17 cellular contexts compared by ENCODE assay signal in the genomic region with DNA sequence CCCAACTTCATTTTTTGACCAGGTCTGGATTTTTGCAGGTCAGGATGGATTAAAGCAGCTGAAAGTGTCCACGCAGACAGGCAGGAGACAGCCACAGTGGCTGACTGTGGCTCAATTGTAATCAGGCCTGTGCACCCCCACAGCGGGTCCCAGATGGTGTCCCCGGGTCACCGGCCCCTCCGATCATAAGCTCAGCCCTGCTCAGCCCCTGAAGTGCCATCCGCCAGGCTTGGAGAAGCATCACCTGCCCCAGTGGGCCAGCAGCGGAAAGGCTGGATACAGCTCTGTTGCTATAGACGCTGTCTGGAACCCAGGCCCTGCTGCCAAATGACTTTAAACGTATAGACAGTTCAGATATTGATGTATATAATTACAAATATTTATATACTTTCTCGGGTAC.
"Had no signal": no experiment of that assay in that cellular context is flagged by ENCODE, and none has a peak within 500 bp of the region (broad histone marks: within the 10 kb centered on the region; RNA-seq: fewer than 3 reads in every experiment).

No MANE protein-coding gene starts in this region.

- H3K27me3 ChIP-seq: neural progenitor cell had no signal

- H3K27ac Mint-ChIP-seq: activated CD8-positive, alpha-beta T cell treated with anti-CD3 and anti-CD28 coated beads for 36 hours; activated naive CD4-positive, alpha-beta T cell treated with anti-CD3 and anti-CD28 coated beads for 36 hours; neural progenitor cell; stimulated activated naive CD8-positive, alpha-beta T cell treated with anti-CD3 and anti-CD28 coated beads, Interleukin-15, Interleukin-2, amounts not matched to agents 100 ng/mL and 50 ng/mL, for 24 hours had no signal

- H3K27me3 Mint-ChIP-seq: activated CD8-positive, alpha-beta T cell treated with anti-CD3 and anti-CD28 coated beads for 36 hours had no signal

- H3K36me3 ChIP-seq: brain microvascular endothelial cell, gastroesophageal sphincter, neural progenitor cell, prostate gland, thoracic aorta had no signal

- H3K4me1 ChIP-seq: gastroesophageal sphincter, neural progenitor cell, prostate gland had no signal

- H3K9me3 Mint-ChIP-seq: activated CD8-positive, alpha-beta T cell treated with anti-CD3 and anti-CD28 coated beads for 36 hours; activated naive CD4-positive, alpha-beta T cell treated with anti-CD3 and anti-CD28 coated beads for 36 hours; neural progenitor cell; stimulated activated naive CD8-positive, alpha-beta T cell treated with anti-CD3 and anti-CD28 coated beads, Interleukin-15, Interleukin-2, amounts not matched to agents 100 ng/mL and 50 ng/mL, for 24 hours had no signal

- DNase-seq: activated CD8-positive, alpha-beta memory T cell treated with anti-CD3 and anti-CD28 coated beads, Interleukin-2, amount 50 U/mL, for 4 hours; activated CD8-positive, alpha-beta T cell treated with anti-CD3 and anti-CD28 coated beads for 36 hours; activated naive CD4-positive, alpha-beta T cell treated with anti-CD3 and anti-CD28 coated beads for 36 hours; amniotic stem cell; brain microvascular endothelial cell; cerebellar nuclear complex; dermis blood vessel endothelial cell; midbrain; stimulated activated CD4-positive, alpha-beta T cell treated with anti-CD3 and anti-CD28 coated beads, Interleukin-15, amount 100 ng/mL, for 24 hours; stimulated activated CD4-positive, alpha-beta T cell treated with anti-CD3 and anti-CD28 coated beads, Interleukin-4, amount 100 ng/mL, for 24 hours; T1000 had no signal

- H3K4me3 ChIP-seq: gastroesophageal sphincter, lung, neural progenitor cell, prostate gland, thoracic aorta had no signal

- H3K9me3 ChIP-seq: gastroesophageal sphincter, prostate gland, thoracic aorta had no signal

- ATAC-seq: gastroesophageal sphincter had no signal

- H3K27ac ChIP-seq: brain microvascular endothelial cell, gastroesophageal sphincter, neural progenitor cell, prostate gland, thoracic aorta had no signal

- H3K36me3 Mint-ChIP-seq: neural progenitor cell had no signal

- H3K4me3 Mint-ChIP-seq: activated CD8-positive, alpha-beta T cell treated with anti-CD3 and anti-CD28 coated beads for 36 hours; activated naive CD4-positive, alpha-beta T cell treated with anti-CD3 and anti-CD28 coated beads for 36 hours; neural progenitor cell; stimulated activated naive CD8-positive, alpha-beta T cell treated with anti-CD3 and anti-CD28 coated beads, Interleukin-15, Interleukin-2, amounts not matched to agents 100 ng/mL and 50 ng/mL, for 24 hours had no signal
